In genomic region chr21:36591326-36591970, GRCh38 we compare ENCODE assay signal across 21 cellular contexts.
"Had no signal": no experiment of that assay in that cellular context is flagged by ENCODE, and none has a peak within 500 bp of the region (broad histone marks: within the 10 kb centered on the region; RNA-seq: fewer than 3 reads in every experiment).

No MANE protein-coding gene starts in this region.

- H3K4me1 Mint-ChIP-seq: memory B cell, natural killer cell, neural crest cell had no signal

- H3K27me3 ChIP-seq: colonic mucosa, thyroid gland, upper lobe of left lung, uterus had no signal

- H3K9me3 Mint-ChIP-seq: mesothelial cell of epicardium, natural killer cell had no signal

- H3K27ac ChIP-seq: colonic mucosa, heart left ventricle, pancreas, suprapubic skin, thyroid gland, upper lobe of left lung, uterus had no signal

- H3K9me3 ChIP-seq: colonic mucosa, pancreas, suprapubic skin, thyroid gland, upper lobe of left lung, uterus had no signal

- H3K36me3 Mint-ChIP-seq: memory B cell, mesothelial cell of epicardium, natural killer cell had no signal

- H3K36me3 ChIP-seq: colonic mucosa, heart left ventricle, pancreas, suprapubic skin, thyroid gland, upper lobe of left lung, uterus had no signal

- ATAC-seq: heart left ventricle; natural killer cell; pancreas; right cardiac atrium; stimulated activated naive CD8-positive, alpha-beta T cell treated with anti-CD3 and anti-CD28 coated beads, Interleukin-15, Interleukin-2, amounts not matched to agents 100 U/mL and 50 U/mL, for 24 hours had no signal

- H3K4me3 Mint-ChIP-seq: memory B cell, mesothelial cell of epicardium, natural killer cell, neural crest cell had no signal

- H3K4me1 ChIP-seq: colonic mucosa, heart left ventricle, pancreas, suprapubic skin, thyroid gland, upper lobe of left lung, uterus had no signal

- DNase-seq: colonic mucosa; dermis blood vessel endothelial cell; erythroblast; foreskin melanocyte; heart left ventricle; hippocampal formation; kidney glomerular epithelial cell; natural killer cell; pancreas; right cardiac atrium; small intestine; stimulated activated CD4-positive, alpha-beta T cell treated with anti-CD3 and anti-CD28 coated beads, Interleukin-12 subunit alpha, Interleukin-12 subunit beta, amount 100 ng/mL, for 4 hours; stimulated activated naive CD8-positive, alpha-beta T cell treated with anti-CD3 and anti-CD28 coated beads, Interleukin-15, Interleukin-2, amounts not matched to agents 100 U/mL and 50 U/mL, for 24 hours; thyroid gland; uterus had no signal

- H3K27ac Mint-ChIP-seq: memory B cell, mesothelial cell of epicardium, natural killer cell, progenitor cell of endocrine pancreas had no signal

- H3K4me3 ChIP-seq: colonic mucosa, heart left ventricle, pancreas, suprapubic skin, thyroid gland, upper lobe of left lung, uterus had no signal
